Comparison of ENCODE assay signal across 8 cellular contexts in genomic region chr16:23149993-23150364, GRCh38. TPM values are rescaled to one million over a fixed set of nuclear protein-coding genes. Genes with fewer than 3 reads are reported as not detected.
DNase-seq lines count a peak whose midpoint lies in the region; ATAC-seq and TF ChIP-seq lines count a peak whose summit lies in the region.

No MANE protein-coding gene starts in this region.

- DNase-seq in AG04449 (ENCODE audit: low read depth, low spot score) (no peak), chondrocyte (ENCODE audit: low spot score) (no peak), naive B cell (no peak), HCEC 1CT (no peak), midbrain (lab: John Stamatoyannopoulos, UW) (no peak), NCI-H446 (lab: John Stamatoyannopoulos, UW) (no peak), NCI-H345 (lab: John Stamatoyannopoulos, UW) (no peak)
- no peak for DNase-seq in Jurkat, Clone E6-1 (ENCODE audit: low read depth, low spot score)

- H3K36me3 Mint-ChIP-seq in chondrocyte (ENCODE audit: low read depth) (no peaks in the 10 kb centered on the region), naive B cell (no peaks in the 10 kb centered on the region)

- POLR2A ChIA-PET in AG04449 (lab: Yijun Ruan, JAX): no interaction called here

- H3K4me3 ChIP-seq in AG04449 (ENCODE audit: low read depth, low read length): peak overlapping the region; percentile 82
- H3K4me3 ChIP-seq in Jurkat, Clone E6-1 (ENCODE audit: low read length): peak overlapping the region; percentile 83

- TF ChIP-seq CTCF in AG04449 (IDR thresholded peaks at IDR 0.05; ENCODE audit: insufficient read depth, low read length, missing control alignments) (no peak), chondrocyte (IDR thresholded peaks at IDR 0.05) (no peak)

- CTCF ChIA-PET in AG04449 (lab: Yijun Ruan, JAX): interaction anchor here (1.0 to 1.1 kb wide), 2 partner anchors 33 to 286 kb away, joined by 3 read pairs; partner anchors contain the start of gene SCNN1G

- H3K4me1 Mint-ChIP-seq in chondrocyte (ENCODE audit: low read depth) (peaks cover 33% of the 10 kb centered on the region), naive B cell (peaks cover 14 to 18% (median 15%) of the 10 kb centered on the region in 3 donors)

- no peak for ATAC-seq in naive B cell (ENCODE audit: low read depth in 2 of 2)

- H3K27me3 Mint-ChIP-seq in chondrocyte (ENCODE audit: low read depth) (peaks cover 7% of the 10 kb centered on the region), naive B cell (peaks cover 11 to 18% (median 17%) of the 10 kb centered on the region in 3 donors)

- H3K27ac Mint-ChIP-seq in chondrocyte (ENCODE audit: unreplicated experiment) (no peak overlapping the region), naive B cell (peak overlapping the region in 1 of 6 donors; percentile 57)

- no peaks in the 10 kb centered on the region for H3K9me3 Mint-ChIP-seq in chondrocyte (ENCODE audit: low read depth)
- H3K9me3 Mint-ChIP-seq in naive B cell: no peaks in the 10 kb centered on the region

- H3K4me3 Mint-ChIP-seq in chondrocyte (ENCODE audit: unreplicated experiment) (peak overlapping the region; percentile 86), naive B cell (peak overlapping the region; percentile 85 to 96 (median 90))

RNA-seq across cellular contexts. Expression of gene USP31, which starts 0.7 kb away (rescaled TPM):
- polyA plus RNA-seq in Jurkat, Clone E6-1 (2012; ENCODE audit: insufficient read depth, insufficient read length): 3.2 TPM
- 8.7 to 9.3 TPM (median 8.7 TPM) in 3 replicates for total RNA-seq in chondrocyte
- under 1 TPM in 5 of 6 donors, not detected in 1; 0.21 to 0.48 (median 0.27) TPM for polyA plus RNA-seq in naive B cell (ENCODE audit: low read depth in 6 of 6)

RNA-seq across cellular contexts. Expression of gene SCNN1G, which starts 32.6 kb away (rescaled TPM):
- not detected for polyA plus RNA-seq in Jurkat, Clone E6-1 (2012; ENCODE audit: insufficient read depth, insufficient read length)
- not detected in 3 replicates for total RNA-seq in chondrocyte
- not detected for polyA plus RNA-seq in naive B cell (ENCODE audit: low read depth in 6 of 6)
